In genomic region chr20:24965065-24965919, GRCh38 we compare ENCODE assay signal across 14 cellular contexts. TPM values are rescaled to one million over a fixed set of nuclear protein-coding genes. Genes with fewer than 3 reads are reported as not detected.
DNase-seq lines count a peak whose midpoint lies in the region; ATAC-seq, FAIRE-seq and TF ChIP-seq lines count a peak whose summit lies in the region.
"Had no signal": no experiment of that assay in that cellular context is flagged by ENCODE, and none has a peak within 500 bp of the region (broad histone marks: within the 10 kb centered on the region; RNA-seq: fewer than 3 reads in every experiment).

No MANE protein-coding gene starts in this region.

- POLR2A ChIA-PET in T-cell (lab: Charles Lee): no interaction called here

- ATAC-seq in T-cell (replicated peaks in 1 of 4): no peak
- ATAC-seq in GM21381 (IDR thresholded peaks at IDR 0.05; ENCODE audit: unreplicated experiment): no peak

- no peaks in the 10 kb centered on the region for H3K27me3 ChIP-seq in dorsolateral prefrontal cortex
- H3K27me3 ChIP-seq in Peyer's patch: no peaks in the 10 kb centered on the region

- H3K9me3 Mint-ChIP-seq in T-cell (no peaks in the 10 kb centered on the region), osteocyte (ENCODE audit: unreplicated experiment) (no peaks in the 10 kb centered on the region)

- intact Hi-C loops in dorsolateral prefrontal cortex (cut with DNase I): no loop called here

- DNase-seq in DMS 273 treated with DMSO at 0.1 percent for 48 hours (lab: John Stamatoyannopoulos, UW) (peak; percentile 91), T-cell (no peak), dorsolateral prefrontal cortex (peak in 2 of 10 donors; percentile 41 to 53), osteocyte (ENCODE audit: extremely low spot score, unreplicated experiment) (peak; percentile 82), Peyer's patch (no peak), DMS153 treated with DMSO at 0.1 percent for 48 hours (lab: John Stamatoyannopoulos, UW; ENCODE audit: unreplicated experiment) (no peak), H54 (ENCODE audit: insufficient read length, low spot score) (no peak)
- DNase-seq: midbrain, NCI-H446 treated with DMSO at 0.1 percent for 48 hours had no signal

- H3K27ac ChIP-seq in dorsolateral prefrontal cortex (peak overlapping the region in 42 of 59 donors; percentile 6 to 93 (median 46)), Peyer's patch (no peak overlapping the region)
- H3K27ac ChIP-seq: VCaP had no signal

- TF ChIP-seq POLR2A in Peyer's patch (IDR thresholded peaks at IDR 0.05) (no peak), H54 (IDR thresholded peaks at IDR 0.05; ENCODE audit: low read depth, low read length) (no peak)

- no peaks in the 10 kb centered on the region for H3K9me3 ChIP-seq in Peyer's patch
- H3K9me3 ChIP-seq: HAP-1 had no signal

- H3K36me3 ChIP-seq in Peyer's patch: peaks cover 0 to 71% (median 0%) of the 10 kb centered on the region in 3 donors

- TF ChIP-seq CTCF in dorsolateral prefrontal cortex (IDR thresholded peaks at IDR 0.05 in 54 of 56, conservative IDR thresholded peaks at IDR 0.05 in 2 of 56; ENCODE audit: low read depth in 1 of 56, partially characterized antibody in 56 of 56) (no peak), osteocyte (IDR thresholded peaks at IDR 0.05) (no peak), Peyer's patch (IDR thresholded peaks at IDR 0.05) (no peak)

- no peaks in the 10 kb centered on the region for H3K27me3 Mint-ChIP-seq in T-cell
- H3K27me3 Mint-ChIP-seq in osteocyte (ENCODE audit: unreplicated experiment): no peaks in the 10 kb centered on the region

- FAIRE-seq in H54 (lab: Jason Lieb, UNC): no peak
- FAIRE-seq: G401.6, GM18507 had no signal

- no peak overlapping the region for H3K4me3 ChIP-seq in dorsolateral prefrontal cortex
- H3K4me3 ChIP-seq in Peyer's patch: no peak overlapping the region
- H3K4me3 ChIP-seq: HAP-1 had no signal

- no peaks in the 10 kb centered on the region for H3K4me1 ChIP-seq in Peyer's patch
- H3K4me1 ChIP-seq: HAP-1 had no signal

- H3K27ac Mint-ChIP-seq in T-cell: peak overlapping the region; percentile 62 to 75
- no peak overlapping the region for H3K27ac Mint-ChIP-seq in osteocyte (ENCODE audit: unreplicated experiment)

- CTCF ChIA-PET in T-cell (lab: Charles Lee): no interaction called here

- H3K4me3 Mint-ChIP-seq in T-cell (no peak overlapping the region), osteocyte (ENCODE audit: unreplicated experiment) (no peak overlapping the region)

- H3K36me3 Mint-ChIP-seq in T-cell: peaks cover 83% of the 10 kb centered on the region
- H3K36me3 Mint-ChIP-seq in osteocyte (ENCODE audit: unreplicated experiment): peaks cover 52% of the 10 kb centered on the region

- H3K4me1 Mint-ChIP-seq in T-cell (peaks cover 0 to 58% (median 26%) of the 10 kb centered on the region in 3 donors), osteocyte (ENCODE audit: unreplicated experiment) (no peaks in the 10 kb centered on the region)

RNA-seq across cellular contexts. Expression of gene CST7, which starts 16.2 kb away (rescaled TPM):
- total RNA-seq in T-cell (10 to 100 TPM; 22.8 to 92.0 (median 46.2) TPM), dorsolateral prefrontal cortex (1 to 10 TPM in 38 of 120 experiments, under 1 TPM in 28, not detected in 54; 0.41 to 9.7 (median 1.1) TPM), osteocyte (not detected in 2 replicates), Peyer's patch (1 to 10 TPM in 3 of 4 donors, not detected in 1; 4.2 to 4.7 (median 4.4) TPM)

RNA-seq across cellular contexts. Expression of gene APMAP, which starts 27.3 kb away (rescaled TPM):
- total RNA-seq in T-cell: 10 to 100 TPM; 32.2 to 53.0 (median 49.8) TPM
- 100 to 1,000 TPM in 21 of 120 experiments, 10 to 100 TPM in 99; 43.1 to 113 (median 90.4) TPM for total RNA-seq in dorsolateral prefrontal cortex
- total RNA-seq in osteocyte: 76.3 and 80.0 TPM in 2 replicates
- total RNA-seq in Peyer's patch: 10 to 100 TPM; 19.0 to 40.9 (median 31.6) TPM

Comparison
In these comparisons a context has a peak if more than half of its experiments do, and no peak if none do; other contexts are left out.
1. DNase-seq: peak in DMS 273 treated with DMSO at 0.1 percent for 48 hours (single experiment) and osteocyte (single experiment); none in T-cell (0 of 34), Peyer's patch (0 of 3), DMS153 treated with DMSO at 0.1 percent for 48 hours (single experiment) and H54 (single experiment).
2. H3K27ac ChIP-seq: peak in dorsolateral prefrontal cortex (42 of 59); none in Peyer's patch (0 of 4).